ENCODE assay signal across 9 cellular contexts in the genomic region with DNA sequence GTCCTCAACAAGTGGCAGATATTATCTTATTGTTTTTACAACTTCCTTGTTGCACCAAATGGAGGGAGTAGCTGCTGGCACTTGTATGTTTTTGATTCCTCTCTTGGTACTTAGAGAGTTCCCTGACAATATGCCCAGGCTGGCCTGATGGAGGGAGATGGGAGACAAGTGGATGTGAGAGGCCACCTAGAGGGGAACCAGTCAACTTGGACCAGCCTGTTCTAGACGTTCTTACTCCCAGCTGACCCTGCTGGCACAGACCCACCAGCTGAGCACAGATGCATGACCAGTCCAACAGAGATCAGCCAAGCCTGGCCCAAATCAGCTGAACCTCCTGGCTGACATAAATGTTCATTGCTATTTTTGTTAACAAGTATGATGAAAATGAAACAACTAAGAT.
DNase-seq lines count a peak whose midpoint lies in the region; ATAC-seq and TF ChIP-seq lines count a peak whose summit lies in the region.
"Had no signal": no experiment of that assay in that cellular context is flagged by ENCODE, and none has a peak within 500 bp of the region (broad histone marks: within the 10 kb centered on the region; RNA-seq: fewer than 3 reads in every experiment).

No MANE protein-coding gene starts in this region.

- H3K4me1 ChIP-seq in right lobe of liver: no peaks in the 10 kb centered on the region

- TF ChIP-seq CTCF in Calu3 (IDR thresholded peaks at IDR 0.05; ENCODE audit: unreplicated experiment) (no peak), cardiac fibroblast (IDR thresholded peaks at IDR 0.05; ENCODE audit: low read depth, low read length) (no peak), right lobe of liver (IDR thresholded peaks at IDR 0.05) (peak in 3 of 4 donors; percentile 9 to 41 (median 28))

- H3K27me3 ChIP-seq in right lobe of liver: no peaks in the 10 kb centered on the region

- H3K4me1 Mint-ChIP-seq in Calu3 (ENCODE audit: low read depth, unreplicated experiment): no peaks in the 10 kb centered on the region
- H3K4me1 Mint-ChIP-seq: immature natural killer cell had no signal

- no peaks in the 10 kb centered on the region for H3K9me3 ChIP-seq in right lobe of liver

- H3K4me3 Mint-ChIP-seq in Calu3 (ENCODE audit: low read depth, unreplicated experiment): no peak overlapping the region
- H3K4me3 Mint-ChIP-seq: immature natural killer cell had no signal

- no peak overlapping the region for H3K27ac Mint-ChIP-seq in Calu3 (ENCODE audit: unreplicated experiment)
- H3K27ac Mint-ChIP-seq: immature natural killer cell had no signal

- intact Hi-C loops in Calu3 (cut with micrococcal nuclease; ENCODE audit: unreplicated experiment): no loop called here
- intact Hi-C loops in right lobe of liver (cut with DNase I): no loop called here

- DNase-seq in Calu3 (peak; percentile 2), HuH-7 (ENCODE audit: low spot score) (peak; percentile 43), cardiac fibroblast (ENCODE audit: low read depth in 2 of 2) (peak; percentile 35 to 60), right lobe of liver (peak; percentile 56 to 84 (median 73)), NCI-H128 (lab: John Stamatoyannopoulos, UW; ENCODE audit: unreplicated experiment) (no peak), SKM-1 treated with dmso at 0.1 percent for 144 hours (lab: John Stamatoyannopoulos, UW; ENCODE audit: unreplicated experiment) (no peak)
- DNase-seq: immature natural killer cell had no signal

- TF ChIP-seq POLR2A in right lobe of liver (IDR thresholded peaks at IDR 0.05): no peak

- peaks cover 77% of the 10 kb centered on the region for H3K27me3 Mint-ChIP-seq in Calu3 (ENCODE audit: unreplicated experiment)

- H3K4me3 ChIP-seq in cardiac fibroblast (replicated peaks in 1 of 2; ENCODE audit: low read depth in 2 of 2, low read length in 2 of 2) (no peak overlapping the region), right lobe of liver (no peak overlapping the region)

- CTCF ChIA-PET in Calu3 (lab: Charles Lee): no interaction called here

- H3K36me3 ChIP-seq in right lobe of liver: no peaks in the 10 kb centered on the region

- BruUV-seq in Calu3 (replicated peaks; lab: Mats Ljungman, UMichigan): no TSS peak

- no peaks in the 10 kb centered on the region for H3K9me3 Mint-ChIP-seq in Calu3 (ENCODE audit: low read depth, unreplicated experiment)

- 0% methylated on average over 1 of the region's 1 CpG for WGBS in right lobe of liver (ENCODE audit: insufficient coverage, low coverage, low lambda C conversion rate, missing lambda C conversion rate)

- no peak overlapping the region for H3K27ac ChIP-seq in right lobe of liver

- no peaks in the 10 kb centered on the region for H3K36me3 Mint-ChIP-seq in Calu3 (ENCODE audit: insufficient read depth, unreplicated experiment)
- H3K36me3 Mint-ChIP-seq: immature natural killer cell had no signal

- peak; percentile 80 to 98 (median 90) for ATAC-seq in right lobe of liver
- ATAC-seq in HG03571 (IDR thresholded peaks at IDR 0.05; ENCODE audit: unreplicated experiment): no peak
- ATAC-seq in GM21529 (IDR thresholded peaks at IDR 0.05; ENCODE audit: unreplicated experiment): no peak

Comparison
In these comparisons a context has a peak if more than half of its experiments do, and no peak if none do; other contexts are left out.
1. DNase-seq: peak in Calu3 (single experiment), HuH-7 (single experiment), cardiac fibroblast (2 of 2) and right lobe of liver (3 of 3); none in NCI-H128 (single experiment) and SKM-1 treated with dmso at 0.1 percent for 144 hours (single experiment).
2. CTCF ChIP-seq: peak in right lobe of liver (3 of 4); none in Calu3 (single experiment) and cardiac fibroblast (single experiment).
3. ATAC-seq: peak in right lobe of liver (4 of 4); none in HG03571 (single experiment) and GM21529 (single experiment).